ENCODE assay signal across 27 cellular contexts in the genomic region with DNA sequence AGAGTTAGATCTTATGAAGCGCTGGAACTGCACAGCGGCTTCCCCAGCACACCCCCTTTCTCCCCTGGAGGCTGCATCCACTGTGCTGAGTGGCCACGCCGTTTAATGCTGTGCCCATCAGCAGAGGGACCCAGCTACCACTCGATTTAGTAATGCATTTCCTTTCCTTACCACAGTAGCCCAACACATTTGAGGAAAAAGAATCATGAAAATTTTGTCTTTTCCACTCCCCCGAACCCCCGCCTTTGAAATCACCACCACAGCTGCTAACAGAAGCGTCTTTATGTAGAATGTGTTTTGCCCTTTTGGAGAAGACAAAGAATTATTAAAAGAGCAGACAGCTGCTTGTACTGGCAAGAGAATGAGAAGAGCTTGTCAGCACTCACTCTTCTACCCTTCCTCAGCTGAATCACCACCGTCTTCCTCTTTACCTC.
DNase-seq lines count a peak whose midpoint lies in the region; ATAC-seq and TF ChIP-seq lines count a peak whose summit lies in the region.
"Had no signal": no experiment of that assay in that cellular context is flagged by ENCODE, and none has a peak within 500 bp of the region (broad histone marks: within the 10 kb centered on the region; RNA-seq: fewer than 3 reads in every experiment).

No MANE protein-coding gene starts in this region.

- TF ChIP-seq CTCF in GM23338 (conservative IDR thresholded peaks at IDR 0.05; ENCODE audit: low read depth in 2 of 2) (0 out of 4 replicates have a peak, but pooled peaks of 1 of the 2 experiments have one; percentile 11), brain (conservative IDR thresholded peaks at IDR 0.05) (no peak), brain microvascular endothelial cell (IDR thresholded peaks at IDR 0.05; ENCODE audit: low read depth, low read length, missing control alignments) (no peak)

- in situ Hi-C loops in brain microvascular endothelial cell (cut with HindIII; ENCODE audit: low pct_ligation_motif_present, low sequenced_read_pairs), result loop anchor here (25.0 kb wide), 1 partner anchor 430 kb away; no protein-coding TSS in a partner anchor

- no peaks in the 10 kb centered on the region for H3K36me3 Mint-ChIP-seq in GM23338 (ENCODE audit: low read depth)
- H3K36me3 Mint-ChIP-seq in brain, result no peaks in the 10 kb centered on the region
- H3K36me3 Mint-ChIP-seq: neural progenitor cell had no signal

- no peak overlapping the region for H3K4me2 ChIP-seq in GM23338
- H3K4me2 ChIP-seq: neural progenitor cell had no signal

- 50% methylated on average over 9 of the region's 9 CpGs for WGBS in right cardiac atrium

- H3K4me1 ChIP-seq in GM23338 (ENCODE audit: insufficient read depth), result no peaks in the 10 kb centered on the region
- no peaks in the 10 kb centered on the region for H3K4me1 ChIP-seq in right cardiac atrium (ENCODE audit: control insufficient read depth, insufficient read depth, low read length)
- H3K4me1 ChIP-seq: gastrocnemius medialis, neural progenitor cell, suprapubic skin, vagina had no signal

- intact Hi-C loops in right cardiac atrium (cut with DNase I), result no loop called here

- no peaks in the 10 kb centered on the region for H3K9me3 ChIP-seq in right cardiac atrium (ENCODE audit: control insufficient read depth, low read length)
- H3K9me3 ChIP-seq: gastrocnemius medialis, suprapubic skin, vagina had no signal

- H3K4me3 Mint-ChIP-seq in GM23338 (no peak overlapping the region), brain (no peak overlapping the region)
- H3K4me3 Mint-ChIP-seq: CD4-positive, alpha-beta T cell; neural progenitor cell had no signal

- no peak overlapping the region for H3K27ac Mint-ChIP-seq in GM23338
- H3K27ac Mint-ChIP-seq in brain, result peak overlapping the region in 4 of 5 experiments; percentile 12 to 71 (median 60)
- H3K27ac Mint-ChIP-seq: CD4-positive, alpha-beta T cell; neural progenitor cell had no signal

- peaks cover 2% of the 10 kb centered on the region; the same call in 1 of the 2 replicates for H3K9me2 ChIP-seq in GM23338 (ENCODE audit: insufficient read depth)

- DNase-seq in GM23338 (ENCODE audit: low spot score) (no peak), right cardiac atrium (no peak), pons (ENCODE audit: low spot score) (peak; percentile 98), AG08396 (ENCODE audit: low spot score) (no peak), brain microvascular endothelial cell (no peak), NCI-H510A (lab: John Stamatoyannopoulos, UW) (no peak)
- DNase-seq: activated CD4-positive, alpha-beta T cell treated with anti-CD3 and anti-CD28 coated beads, Interleukin-2, amount 50 U/mL, for 4 hours; activated gamma-delta T cell treated with Interleukin-2 at 50 U/mL for 16 hours; activated T-cell treated with anti-CD3 and anti-CD28 coated beads for 4 hours; CD4-positive, alpha-beta T cell; central memory CD4-positive, alpha-beta T cell; DMS153; erythroblast; gastrocnemius medialis; GDM1; GM23248; NCI-H1694; NCI-H2227 treated with DMSO at 0.1 percent for 48 hours; NCI-H82; T-helper 2 cell; WERI-Rb-1 had no signal

- H3K4me3 ChIP-seq in GM23338 (no peak overlapping the region), right cardiac atrium (ENCODE audit: low read length) (no peak overlapping the region), brain microvascular endothelial cell (ENCODE audit: low read depth, low read length) (no peak overlapping the region)
- H3K4me3 ChIP-seq: gastrocnemius medialis, GM23248, K562, neural progenitor cell, suprapubic skin, vagina had no signal

- H4K20me1 ChIP-seq in GM23338 (replicated peaks; ENCODE audit: insufficient read depth), result no peaks in the 10 kb centered on the region

- H3K79me2 ChIP-seq in GM23338 (replicated peaks; ENCODE audit: insufficient read depth), result no peaks in the 10 kb centered on the region

- H2AFZ ChIP-seq in GM23338, result peak overlapping the region; percentile 89
- H2AFZ ChIP-seq: GM23248, neural progenitor cell had no signal

- H3K4me1 Mint-ChIP-seq in GM23338 (no peaks in the 10 kb centered on the region; the same call in 2 of the 3 replicates), brain (peaks cover 34% of the 10 kb centered on the region)
- H3K4me1 Mint-ChIP-seq: neural progenitor cell had no signal

- peaks cover 3% of the 10 kb centered on the region for H3K27me3 Mint-ChIP-seq in GM23338 (ENCODE audit: insufficient read depth, low read depth, poor library complexity)
- peaks cover 3% of the 10 kb centered on the region for H3K27me3 Mint-ChIP-seq in brain

- H3K27ac ChIP-seq in GM23338 (ENCODE audit: low read depth) (no peak overlapping the region), right cardiac atrium (ENCODE audit: low read length) (no peak overlapping the region), brain microvascular endothelial cell (no peak overlapping the region)
- H3K27ac ChIP-seq: gastrocnemius medialis, GM23248, neural progenitor cell, suprapubic skin, vagina, WERI-Rb-1 had no signal

- no peaks in the 10 kb centered on the region for H3K36me3 ChIP-seq in GM23338 (ENCODE audit: insufficient read depth)
- no peaks in the 10 kb centered on the region for H3K36me3 ChIP-seq in brain microvascular endothelial cell (replicated peaks)
- H3K36me3 ChIP-seq: gastrocnemius medialis, neural progenitor cell, suprapubic skin, vagina, WERI-Rb-1 had no signal

- ATAC-seq in GM23338 (peak; percentile 27; the same call in 1 of the 3 replicates), right cardiac atrium (peak; percentile 30 to 32), HG03460 (IDR thresholded peaks at IDR 0.05; ENCODE audit: unreplicated experiment) (no peak)
- ATAC-seq: gastrocnemius medialis, K562 had no signal

- H3K9me3 Mint-ChIP-seq in GM23338 (no peaks in the 10 kb centered on the region), brain (no peaks in the 10 kb centered on the region)
- H3K9me3 Mint-ChIP-seq: CD4-positive, alpha-beta T cell had no signal

- no peaks in the 10 kb centered on the region for H3F3A ChIP-seq in GM23338 (replicated peaks; ENCODE audit: low read depth)

- H3K27me3 ChIP-seq in GM23338 (ENCODE audit: insufficient read depth) (no peaks in the 10 kb centered on the region), right cardiac atrium (ENCODE audit: control insufficient read depth, insufficient read depth) (no peaks in the 10 kb centered on the region), brain microvascular endothelial cell (replicated peaks) (peaks cover 3% of the 10 kb centered on the region)
- H3K27me3 ChIP-seq: neural progenitor cell, suprapubic skin, vagina had no signal

TF ChIP-seq in GM23338, 12 proteins besides CTCF, POLR2A, EP300 and RAD21 (continues in another document):
- TF ChIP-seq STAT1 (IDR thresholded peaks at IDR 0.05; ENCODE audit: unreplicated experiment), result no peak
- no peak for TF ChIP-seq ZNF114 (CRISPR knock-in tag; IDR thresholded peaks at IDR 0.05)
- TF ChIP-seq, protein P1, sequence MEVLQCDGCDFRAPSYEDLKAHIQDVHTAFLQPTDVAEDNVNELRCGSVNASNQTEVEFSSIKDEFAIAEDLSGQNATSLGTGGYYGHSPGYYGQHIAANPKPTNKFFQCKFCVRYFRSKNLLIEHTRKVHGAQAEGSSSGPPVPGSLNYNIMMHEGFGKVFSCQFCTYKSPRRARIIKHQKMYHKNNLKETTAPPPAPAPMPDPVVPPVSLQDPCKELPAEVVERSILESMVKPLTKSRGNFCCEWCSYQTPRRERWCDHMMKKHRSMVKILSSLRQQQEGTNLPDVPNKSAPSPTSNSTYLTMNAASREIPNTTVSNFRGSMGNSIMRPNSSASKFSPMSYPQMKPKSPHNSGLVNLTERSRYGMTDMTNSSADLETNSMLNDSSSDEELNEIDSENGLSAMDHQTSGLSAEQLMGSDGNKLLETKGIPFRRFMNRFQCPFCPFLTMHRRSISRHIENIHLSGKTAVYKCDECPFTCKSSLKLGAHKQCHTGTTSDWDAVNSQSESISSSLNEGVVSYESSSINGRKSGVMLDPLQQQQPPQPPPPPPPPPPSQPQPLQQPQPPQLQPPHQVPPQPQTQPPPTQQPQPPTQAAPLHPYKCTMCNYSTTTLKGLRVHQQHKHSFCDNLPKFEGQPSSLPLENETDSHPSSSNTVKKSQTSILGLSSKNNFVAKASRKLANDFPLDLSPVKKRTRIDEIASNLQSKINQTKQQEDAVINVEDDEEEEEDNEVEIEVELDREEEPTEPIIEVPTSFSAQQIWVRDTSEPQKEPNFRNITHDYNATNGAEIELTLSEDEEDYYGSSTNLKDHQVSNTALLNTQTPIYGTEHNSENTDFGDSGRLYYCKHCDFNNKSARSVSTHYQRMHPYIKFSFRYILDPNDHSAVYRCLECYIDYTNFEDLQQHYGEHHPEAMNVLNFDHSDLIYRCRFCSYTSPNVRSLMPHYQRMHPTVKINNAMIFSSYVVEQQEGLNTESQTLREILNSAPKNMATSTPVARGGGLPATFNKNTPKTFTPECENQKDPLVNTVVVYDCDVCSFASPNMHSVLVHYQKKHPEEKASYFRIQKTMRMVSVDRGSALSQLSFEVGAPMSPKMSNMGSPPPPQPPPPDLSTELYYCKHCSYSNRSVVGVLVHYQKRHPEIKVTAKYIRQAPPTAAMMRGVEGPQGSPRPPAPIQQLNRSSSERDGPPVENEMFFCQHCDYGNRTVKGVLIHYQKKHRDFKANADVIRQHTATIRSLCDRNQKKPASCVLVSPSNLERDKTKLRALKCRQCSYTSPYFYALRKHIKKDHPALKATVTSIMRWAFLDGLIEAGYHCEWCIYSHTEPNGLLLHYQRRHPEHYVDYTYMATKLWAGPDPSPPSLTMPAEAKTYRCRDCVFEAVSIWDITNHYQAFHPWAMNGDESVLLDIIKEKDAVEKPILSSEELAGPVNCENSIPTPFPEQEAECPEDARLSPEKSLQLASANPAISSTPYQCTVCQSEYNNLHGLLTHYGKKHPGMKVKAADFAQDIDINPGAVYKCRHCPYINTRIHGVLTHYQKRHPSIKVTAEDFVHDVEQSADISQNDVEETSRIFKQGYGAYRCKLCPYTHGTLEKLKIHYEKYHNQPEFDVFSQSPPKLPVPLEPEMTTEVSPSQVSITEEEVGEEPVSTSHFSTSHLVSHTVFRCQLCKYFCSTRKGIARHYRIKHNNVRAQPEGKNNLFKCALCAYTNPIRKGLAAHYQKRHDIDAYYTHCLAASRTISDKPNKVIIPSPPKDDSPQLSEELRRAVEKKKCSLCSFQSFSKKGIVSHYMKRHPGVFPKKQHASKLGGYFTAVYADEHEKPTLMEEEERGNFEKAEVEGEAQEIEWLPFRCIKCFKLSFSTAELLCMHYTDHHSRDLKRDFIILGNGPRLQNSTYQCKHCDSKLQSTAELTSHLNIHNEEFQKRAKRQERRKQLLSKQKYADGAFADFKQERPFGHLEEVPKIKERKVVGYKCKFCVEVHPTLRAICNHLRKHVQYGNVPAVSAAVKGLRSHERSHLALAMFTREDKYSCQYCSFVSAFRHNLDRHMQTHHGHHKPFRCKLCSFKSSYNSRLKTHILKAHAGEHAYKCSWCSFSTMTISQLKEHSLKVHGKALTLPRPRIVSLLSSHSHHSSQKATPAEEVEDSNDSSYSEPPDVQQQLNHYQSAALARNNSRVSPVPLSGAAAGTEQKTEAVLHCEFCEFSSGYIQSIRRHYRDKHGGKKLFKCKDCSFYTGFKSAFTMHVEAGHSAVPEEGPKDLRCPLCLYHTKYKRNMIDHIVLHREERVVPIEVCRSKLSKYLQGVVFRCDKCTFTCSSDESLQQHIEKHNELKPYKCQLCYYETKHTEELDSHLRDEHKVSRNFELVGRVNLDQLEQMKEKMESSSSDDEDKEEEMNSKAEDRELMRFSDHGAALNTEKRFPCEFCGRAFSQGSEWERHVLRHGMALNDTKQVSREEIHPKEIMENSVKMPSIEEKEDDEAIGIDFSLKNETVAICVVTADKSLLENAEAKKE (CRISPR knock-in tag; IDR thresholded peaks at IDR 0.05), result no peak
